ENCODE assay signal across 1 cellular context in the genomic region with DNA sequence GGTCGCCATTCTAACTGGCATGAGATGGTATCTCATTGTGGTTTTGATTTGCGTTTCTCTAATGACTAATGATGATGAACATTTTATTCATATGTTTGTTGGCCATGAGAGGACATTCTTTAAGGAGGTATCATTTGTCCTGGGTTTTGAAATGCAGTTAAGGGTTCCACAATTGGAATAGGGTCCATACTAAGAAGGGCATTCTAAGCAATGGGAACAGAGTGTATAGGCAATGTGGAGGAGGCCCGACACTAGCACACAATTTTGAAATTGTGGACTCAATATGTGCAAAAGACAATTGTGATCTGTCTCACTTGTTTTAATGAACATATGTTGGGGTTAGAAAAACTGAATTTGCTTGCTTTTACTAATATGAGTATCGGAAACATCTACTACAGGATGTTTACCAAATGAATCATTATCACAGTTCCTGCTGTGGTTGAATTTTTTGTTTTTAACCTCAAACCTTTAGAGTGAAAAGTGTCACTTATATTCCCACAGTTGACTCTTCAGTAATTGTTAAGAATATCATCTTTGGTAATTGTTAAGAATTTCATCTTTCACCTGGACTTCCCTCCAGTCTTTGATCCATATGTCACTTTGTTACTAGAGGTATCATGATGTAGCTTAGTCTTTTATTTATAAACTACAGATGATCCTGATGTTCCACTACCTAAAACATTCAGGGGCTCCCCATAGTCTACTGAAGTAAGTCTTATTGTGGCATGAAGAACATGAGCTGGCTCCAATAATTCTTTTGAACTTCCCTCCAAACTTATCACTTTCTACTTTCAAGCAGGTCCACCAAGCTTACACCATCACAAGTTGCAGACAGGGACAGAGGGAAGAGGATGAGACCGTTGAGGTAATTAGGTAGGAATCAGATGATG.
TF ChIP-seq lines count a peak whose summit lies in the region.

No MANE protein-coding gene starts in this region.

TF ChIP-seq in endothelial cell of umbilical vein, 7 proteins besides CTCF, POLR2A, EP300 and RAD21 (continued from another document):
- TF ChIP-seq EZH2 (IDR thresholded peaks at IDR 0.05; ENCODE audit: borderline replicate concordance, low read depth, low read length, severe bottlenecking) (no peak), FOS (IDR thresholded peaks at IDR 0.05; ENCODE audit: borderline replicate concordance, insufficient read depth, low read length) (peak; percentile 46), GATA2 (IDR thresholded peaks at IDR 0.05; ENCODE audit: insufficient read depth, insufficient read length, low read depth, low read length) (peak; percentile 94), POLR2AphosphoS5 (IDR thresholded peaks at IDR 0.05; ENCODE audit: insufficient read depth, low read depth, low read length) (peak; percentile 37)
- TF ChIP-seq, protein P1, sequence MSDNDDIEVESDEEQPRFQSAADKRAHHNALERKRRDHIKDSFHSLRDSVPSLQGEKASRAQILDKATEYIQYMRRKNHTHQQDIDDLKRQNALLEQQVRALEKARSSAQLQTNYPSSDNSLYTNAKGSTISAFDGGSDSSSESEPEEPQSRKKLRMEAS (IDR thresholded peaks at IDR 0.05; ENCODE audit: insufficient read depth, insufficient read length): no peak
